Comparison of ENCODE assay signal across 31 cellular contexts in the genomic region with DNA sequence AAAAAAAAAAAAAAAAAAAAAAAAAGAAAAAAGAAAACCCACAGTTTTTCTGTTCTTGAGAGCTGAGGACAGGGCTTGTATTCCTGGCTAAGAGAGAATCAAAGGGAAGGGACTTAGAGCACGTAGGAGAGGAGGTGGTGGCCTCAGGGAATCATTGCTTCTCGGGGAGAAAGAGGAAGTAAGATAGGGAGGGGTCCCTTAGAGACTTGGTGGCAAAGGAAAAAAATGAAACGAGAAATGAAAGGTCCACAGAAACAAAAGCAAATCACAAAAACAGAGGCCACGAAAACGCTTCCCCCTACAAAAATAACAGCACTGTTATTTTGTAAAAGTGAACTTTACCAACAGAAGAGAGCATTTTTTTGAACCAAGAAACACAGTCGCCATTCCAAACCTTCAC.
DNase-seq lines count a peak whose midpoint lies in the region; ATAC-seq, FAIRE-seq and TF ChIP-seq lines count a peak whose summit lies in the region.
"Had no signal": no experiment of that assay in that cellular context is flagged by ENCODE, and none has a peak within 500 bp of the region (broad histone marks: within the 10 kb centered on the region; RNA-seq: fewer than 3 reads in every experiment).

No MANE protein-coding gene starts in this region.

- no peaks in the 10 kb centered on the region for H3K36me3 ChIP-seq in BLaER1
- H3K36me3 ChIP-seq in GM12878 (ENCODE audit: control insufficient read depth in 2 of 2, insufficient read depth in 2 of 2, low read length in 1 of 2), result no peaks in the 10 kb centered on the region
- no peaks in the 10 kb centered on the region for H3K36me3 ChIP-seq in PC-3 (ENCODE audit: low read depth, low read length)
- H3K36me3 ChIP-seq: adrenal gland had no signal

- H3K9ac ChIP-seq in BLaER1, result peak overlapping the region; percentile 36; the same call in 1 of the 2 replicates
- no peak overlapping the region for H3K9ac ChIP-seq in GM12878 (ENCODE audit: control insufficient read depth, insufficient read depth, low read length)
- no peak overlapping the region for H3K9ac ChIP-seq in PC-3 (ENCODE audit: low read length)
- H3K9ac ChIP-seq: KMS-11 had no signal

- in situ Hi-C loops in GM12878 (cut with MboI), result no loop called here

- no peak for TF ChIP-seq EP300 in GM12878 (IDR thresholded peaks at IDR 0.05; ENCODE audit: borderline replicate concordance in 1 of 2, control insufficient read depth in 1 of 2, low read depth in 2 of 2, low read length in 2 of 2)

- TF ChIP-seq POLR2A in GM12878 (IDR thresholded peaks at IDR 0.05; ENCODE audit: low read depth, low read length), result no peak

- CTCF ChIA-PET in GM12878 (lab: Yijun Ruan, JAX), result no interaction called here
- CTCF ChIA-PET in PC-3 (lab: Charles Lee), result no interaction called here

- H3K4me3 ChIP-seq in BLaER1 (peak overlapping the region; percentile 49), GM12875 (ENCODE audit: low read depth, low read length) (peak overlapping the region; percentile 32), GM12878 (no peak overlapping the region), PC-3 (ENCODE audit: low read length) (no peak overlapping the region)
- H3K4me3 ChIP-seq: A549, adrenal gland, smooth muscle cell had no signal

- H4K20me1 ChIP-seq in BLaER1 (no peaks in the 10 kb centered on the region), GM12878 (ENCODE audit: control insufficient read depth, insufficient read depth) (no peaks in the 10 kb centered on the region), PC-3 (ENCODE audit: low read length) (no peaks in the 10 kb centered on the region)

- H3K4me1 ChIP-seq in BLaER1, result peaks cover 50% of the 10 kb centered on the region
- H3K4me1 ChIP-seq in GM12878 (ENCODE audit: control insufficient read depth, insufficient read depth, low read length), result peaks cover 10% of the 10 kb centered on the region
- no peaks in the 10 kb centered on the region for H3K4me1 ChIP-seq in PC-3 (ENCODE audit: insufficient read depth, low read length)
- H3K4me1 ChIP-seq: A549, adrenal gland had no signal

- TF ChIP-seq CTCF in GM12875 (IDR thresholded peaks at IDR 0.05; ENCODE audit: borderline replicate concordance, insufficient read depth, low read depth, low read length) (no peak), GM12878 (IDR thresholded peaks at IDR 0.05 in 2 of 3, conservative IDR thresholded peaks at IDR 0.05 in 1 of 3; ENCODE audit: control insufficient read depth in 2 of 3, extremely low read depth in 1 of 3, insufficient read depth in 1 of 3, low read depth in 3 of 3, low read length in 3 of 3) (no peak), PC-3 (conservative IDR thresholded peaks at IDR 0.05; ENCODE audit: low read depth, low read length) (no peak)

- BruUV-seq in GM12878 (replicated peaks; lab: Mats Ljungman, UMichigan), result no TSS peak
- no TSS peak for BruUV-seq in PC-3 (replicated peaks; lab: Mats Ljungman, UMichigan)

- DNase-seq in NAMALWA (ENCODE audit: low spot score) (peak; percentile 62), GM12878 (ENCODE audit: low read depth, low spot score) (no peak), PC-3 (no peak), AG20443 (ENCODE audit: low spot score) (no peak)
- DNase-seq: activated CD4-positive, alpha-beta T cell treated with anti-CD3 and anti-CD28 coated beads for 1 hour; activated CD8-positive, alpha-beta memory T cell treated with anti-CD3 and anti-CD28 coated beads, Interleukin-2, amount 50 U/mL, for 48 hours; activated CD8-positive, alpha-beta T cell treated with anti-CD3 and anti-CD28 coated beads for 36 hours; activated naive CD4-positive, alpha-beta T cell treated with anti-CD3 and anti-CD28 coated beads, Interleukin-2, amount 10 ng/mL, durations not matched to agents 7 days and 5 days; adrenal gland; central memory CD4-positive, alpha-beta T cell; DMS 273 treated with DMSO at 0.1 percent for 48 hours; head of caudate nucleus; HFFc6; left ventricle myocardium superior; naive thymus-derived CD4-positive, alpha-beta T cell; NCI-H146; NCI-H446 treated with DMSO at 0.1 percent for 48 hours; NCI-H774; OCI-M1; right cardiac atrium; stimulated activated naive CD4-positive, alpha-beta T cell treated with Interleukin-2 at 50 U/mL for 16 hours; T-helper 2 cell had no signal

- no peaks in the 10 kb centered on the region for H3F3A ChIP-seq in PC-3 (ENCODE audit: low read length, unreplicated experiment)

- ATAC-seq in GM12878 (peak; percentile 28; the same call in 2 of the 3 replicates), GM18517 (IDR thresholded peaks at IDR 0.05; ENCODE audit: unreplicated experiment) (no peak), PC-3 (no peak), GM19452 (IDR thresholded peaks at IDR 0.05; ENCODE audit: unreplicated experiment) (no peak)
- ATAC-seq: A549; activated CD8-positive, alpha-beta T cell treated with anti-CD3 and anti-CD28 coated beads for 36 hours; left ventricle myocardium superior; naive thymus-derived CD4-positive, alpha-beta T cell; right cardiac atrium had no signal

- no peaks in the 10 kb centered on the region for H3K9me2 ChIP-seq in PC-3 (replicated peaks; ENCODE audit: low read length)

- POLR2A ChIA-PET in GM12878 (lab: Charles Lee) (no interaction called here), PC-3 (lab: Charles Lee; ENCODE audit: unreplicated experiment) (no interaction called here)

- RAD21 ChIA-PET in GM12878 (lab: Charles Lee; ENCODE audit: unreplicated experiment), result no interaction called here

- WGBS in GM12878 (ENCODE audit: insufficient coverage, insufficient replicate concordance, low lambda C conversion rate, missing lambda C conversion rate), result 2% methylated on average over 6 of the region's 6 CpGs

- FAIRE-seq in GM12878 (lab: Jason Lieb, UNC), result peak; percentile 75
- FAIRE-seq: A549, H1, islet of Langerhans had no signal

- no peaks in the 10 kb centered on the region for H3K79me2 ChIP-seq in GM12878 (ENCODE audit: control insufficient read depth, insufficient read depth, low read length)
- no peaks in the 10 kb centered on the region for H3K79me2 ChIP-seq in PC-3 (ENCODE audit: low read length)

- intact Hi-C loops in GM12878 (cut with micrococcal nuclease; ENCODE audit: unreplicated experiment) (no loop called here), PC-3 (cut with micrococcal nuclease) (no loop called here)

- peak overlapping the region; percentile 63 for H3K27ac ChIP-seq in BLaER1
- peak overlapping the region; percentile 39; the same call in 1 of the 2 replicates for H3K27ac ChIP-seq in GM12878 (ENCODE audit: control insufficient read depth, insufficient read depth)
- H3K27ac ChIP-seq in PC-3 (ENCODE audit: low read length), result no peak overlapping the region
- H3K27ac ChIP-seq: A549, adrenal gland, KMS-11 had no signal

- peak overlapping the region; percentile 89 for H3K4me2 ChIP-seq in BLaER1
- peak overlapping the region; percentile 7 for H3K4me2 ChIP-seq in GM12878 (ENCODE audit: control insufficient read depth, insufficient read depth)
- no peak overlapping the region for H3K4me2 ChIP-seq in PC-3 (ENCODE audit: low read length)
- H3K4me2 ChIP-seq: A549, KMS-11, smooth muscle cell had no signal

- H3K9me3 ChIP-seq in BLaER1 (no peaks in the 10 kb centered on the region), GM12878 (replicated peaks; ENCODE audit: control insufficient read depth, insufficient read depth, low read length) (peaks cover 1% of the 10 kb centered on the region; the same call in 2 of the 3 replicates), PC-3 (ENCODE audit: low read length) (no peaks in the 10 kb centered on the region)
- H3K9me3 ChIP-seq: A549, adrenal gland had no signal

- H2AFZ ChIP-seq in GM12878 (ENCODE audit: control insufficient read depth, low read depth, low read length), result peak overlapping the region; percentile 55; the same call in 1 of the 2 replicates
- no peak overlapping the region for H2AFZ ChIP-seq in PC-3 (ENCODE audit: low read length)

- H3K27me3 ChIP-seq in BLaER1 (no peaks in the 10 kb centered on the region), GM12878 (replicated peaks in 1 of 2; ENCODE audit: control insufficient read depth in 2 of 2, insufficient read depth in 2 of 2, low read length in 1 of 2) (no peaks in the 10 kb centered on the region), PC-3 (ENCODE audit: low read length) (no peaks in the 10 kb centered on the region)
- H3K27me3 ChIP-seq: adrenal gland had no signal

- no peak for TF ChIP-seq RAD21 in GM12878 (IDR thresholded peaks at IDR 0.05; ENCODE audit: insufficient read depth, low read depth, low read length)

- SMC1A ChIA-PET in GM12878 (lab: Charles Lee; ENCODE audit: uncharacterized antibody, unreplicated experiment), result no interaction called here

TF ChIP-seq in GM12878, 131 proteins besides CTCF, POLR2A, EP300 and RAD21:
- peak; percentile 52; the same call in 1 of the 2 replicates for TF ChIP-seq ZNF24 (IDR thresholded peaks at IDR 0.05)
- TF ChIP-seq SMAD5 (IDR thresholded peaks at IDR 0.05; ENCODE audit: low read depth), result no peak
- TF ChIP-seq IKZF2 (IDR thresholded peaks at IDR 0.05), result peak in 1 of 2 experiments; percentile 12; a peak in 1 of 4 replicates
- TF ChIP-seq E2F8 (IDR thresholded peaks at IDR 0.05; ENCODE audit: low read depth, partially characterized antibody), result no peak

Comparison
In these comparisons a context has a peak if more than half of its experiments do, and no peak if none do; other contexts are left out.
1. H3K4me3 ChIP-seq: peak in BLaER1 (single experiment) and GM12875 (single experiment); none in GM12878 (single experiment) and PC-3 (single experiment).